9 cellular contexts compared by ENCODE assay signal in genomic region chr11:77602385-77603105, GRCh38. TPM values are rescaled to one million over a fixed set of nuclear protein-coding genes. Genes with fewer than 3 reads are reported as not detected.
DNase-seq lines count a peak whose midpoint lies in the region; ATAC-seq and TF ChIP-seq lines count a peak whose summit lies in the region.
"Had no signal": no experiment of that assay in that cellular context is flagged by ENCODE, and none has a peak within 500 bp of the region (broad histone marks: within the 10 kb centered on the region; RNA-seq: fewer than 3 reads in every experiment).

No MANE protein-coding gene starts in this region.

- intact Hi-C loops in colonic mucosa (cut with DNase I): no loop called here

- H3K36me3 ChIP-seq in colonic mucosa: no peaks in the 10 kb centered on the region

- H3K27ac ChIP-seq in colonic mucosa: peak overlapping the region; percentile 47

- peaks cover 6% of the 10 kb centered on the region for H3K4me1 ChIP-seq in colonic mucosa

- ATAC-seq in GM21619 (IDR thresholded peaks at IDR 0.05; ENCODE audit: unreplicated experiment) (no peak), HG02642 (IDR thresholded peaks at IDR 0.05; ENCODE audit: poor library complexity, unreplicated experiment) (no peak)

- no peaks in the 10 kb centered on the region for H3K27me3 ChIP-seq in colonic mucosa

- H3K9ac ChIP-seq in colonic mucosa (ENCODE audit: low read depth in 2 of 2, low read length in 2 of 2): no peak overlapping the region

- DNase-seq in AG08395 (ENCODE audit: low spot score) (peak; percentile 81), LoVo (ENCODE audit: low spot score) (peak; percentile 74), colonic mucosa (no peak), lung microvascular endothelial cell (ENCODE audit: low read depth in 2 of 2) (peak; percentile 26 to 78), NCI-H446 treated with DMSO at 0.1 percent for 48 hours (lab: John Stamatoyannopoulos, UW) (no peak)
- DNase-seq in stimulated activated CD4-positive, alpha-beta T cell treated with anti-CD3 and anti-CD28 coated beads, Interleukin-2, amount 100 ng/mL, for 48 hours: no peak
- DNase-seq: NCI-H1930 had no signal

- H3K9me3 ChIP-seq in colonic mucosa: no peaks in the 10 kb centered on the region

- H3K4me3 ChIP-seq in colonic mucosa: no peak overlapping the region

- no peak for TF ChIP-seq CTCF in colonic mucosa (IDR thresholded peaks at IDR 0.05)

RNA-seq across cellular contexts. Expression of gene AQP11, which starts 12.8 kb away (rescaled TPM):
- total RNA-seq in colonic mucosa: 1 to 10 TPM; 4.3 to 5.4 TPM
- total RNA-seq in lung microvascular endothelial cell: 0.22 and 0.40 TPM in 2 replicates

RNA-seq across cellular contexts. Expression of gene CLNS1A, which starts 35.0 kb away (rescaled TPM):
- total RNA-seq in colonic mucosa (10 to 100 TPM; 81.0 to 81.6 TPM), lung microvascular endothelial cell (63.1 and 99.2 TPM in 2 replicates)

Comparison
In these comparisons a context has a peak if more than half of its experiments do, and no peak if none do; other contexts are left out.
1. DNase-seq: peak in AG08395 (single experiment), LoVo (single experiment) and lung microvascular endothelial cell (2 of 2); none in colonic mucosa (single experiment), NCI-H446 treated with DMSO at 0.1 percent for 48 hours (single experiment) and stimulated activated CD4-positive, alpha-beta T cell treated with anti-CD3 and anti-CD28 coated beads, Interleukin-2, amount 100 ng/mL, for 48 hours (0 of 2).